In the genomic region with DNA sequence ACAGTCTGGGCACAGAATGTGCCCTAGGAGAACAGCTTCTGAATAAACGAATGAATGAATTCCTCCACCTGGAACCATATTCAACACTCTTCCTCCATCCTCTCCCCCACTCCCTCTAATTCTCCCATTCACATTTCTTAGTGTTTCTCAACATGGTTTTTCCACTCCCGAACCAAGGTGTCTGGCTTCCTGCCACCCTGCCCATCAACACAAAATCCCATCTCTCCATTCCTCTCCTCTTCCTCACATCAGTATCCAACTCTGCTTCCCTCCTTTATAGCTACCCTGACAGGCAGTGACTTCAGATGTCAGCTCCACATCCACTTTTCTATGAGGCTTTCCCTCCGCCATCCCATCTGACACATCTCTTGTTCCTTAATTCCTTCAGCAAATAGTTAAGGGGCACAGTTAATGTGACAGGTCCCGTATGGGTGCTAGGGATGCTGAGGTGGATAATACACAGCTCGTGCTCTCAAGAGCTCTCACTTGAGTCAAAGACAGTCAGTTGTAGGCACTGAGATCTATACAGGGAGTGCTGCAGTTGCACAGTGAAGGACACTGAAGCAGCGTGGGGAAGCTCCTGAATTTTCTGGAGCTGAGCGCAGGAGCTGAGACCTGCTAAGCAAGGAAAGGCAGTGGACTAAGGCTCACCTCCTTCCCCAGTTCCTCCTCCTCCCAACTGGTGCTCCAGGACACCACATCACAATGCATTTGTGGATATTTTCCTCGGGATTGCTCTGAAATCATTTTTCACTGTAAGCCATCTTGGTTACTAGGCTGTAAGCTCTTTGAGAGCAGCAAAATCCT, we compare ENCODE assay signal across 8 cellular contexts. TPM values are rescaled to one million over a fixed set of nuclear protein-coding genes. Genes with fewer than 3 reads are reported as not detected.
A peak's percentile ranks its signal among the peaks of the same experiment; 100 is the strongest.
DNase-seq lines count a peak whose midpoint lies in the region; ATAC-seq and TF ChIP-seq lines count a peak whose summit lies in the region.
"Had no signal": no experiment of that assay in that cellular context is flagged by ENCODE, and none has a peak within 500 bp of the region (broad histone marks: within the 10 kb centered on the region; RNA-seq: fewer than 3 reads in every experiment).

No MANE protein-coding gene starts in this region.

- H3K27me3 ChIP-seq in AG04450 (ENCODE audit: control insufficient read depth, insufficient read depth, low read length) (no peaks in the 10 kb centered on the region), WERI-Rb-1 (ENCODE audit: insufficient read depth, low read depth, severe bottlenecking) (no peaks in the 10 kb centered on the region), lung (ENCODE audit: control insufficient read depth, insufficient read depth) (no peaks in the 10 kb centered on the region)

- H3K4me1 ChIP-seq in lung (ENCODE audit: control insufficient read depth in 2 of 2, insufficient read depth in 2 of 2, low read length in 2 of 2) = peaks cover 29 to 31% of the 10 kb centered on the region in 2 donors

- TF ChIP-seq CTCF in AG04450 (IDR thresholded peaks at IDR 0.05; ENCODE audit: low read depth, low read length) (no peak), WERI-Rb-1 (IDR thresholded peaks at IDR 0.05; ENCODE audit: low read depth, low read length) (no peak), lung (IDR thresholded peaks at IDR 0.05; ENCODE audit: control extremely low read depth, extremely low read depth) (no peak)

- H3K27ac ChIP-seq in AG04450 (ENCODE audit: low read depth, low read length) (peak overlapping the region; percentile 12), WERI-Rb-1 (peak overlapping the region; percentile 79), lung (ENCODE audit: low read depth in 1 of 2, low read length in 1 of 2) (peak overlapping the region in 1 of 2 donors; percentile 99)

- H3K9me3 ChIP-seq in AG04450 (ENCODE audit: control insufficient read depth, insufficient read depth, low read length) (peaks cover 5% of the 10 kb centered on the region; the same call in 1 of the 2 replicates), WERI-Rb-1 (ENCODE audit: severe bottlenecking) (no peaks in the 10 kb centered on the region), lung (ENCODE audit: control insufficient read depth in 2 of 2, insufficient read depth in 1 of 2, low read length in 1 of 2) (no peaks in the 10 kb centered on the region)

- DNase-seq in AG04450 (ENCODE audit: low read depth, low spot score) = no peak
- no peak for DNase-seq in WERI-Rb-1
- DNase-seq in lung (ENCODE audit: low spot score) = no peak
- no peak for DNase-seq in effector CD4-positive, alpha-beta T cell
- no peak for DNase-seq in NCI-H1092 treated with DMSO at 0.1 percent for 48 hours (lab: John Stamatoyannopoulos, UW)
- DNase-seq: activated CD8-positive, alpha-beta memory T cell treated with anti-CD3 and anti-CD28 coated beads, Interleukin-2, amount 50 U/mL, for 48 hours had no signal

- H3K4me3 ChIP-seq in AG04450 (ENCODE audit: low read depth, low read length) (peak overlapping the region; percentile 100), WERI-Rb-1 (ENCODE audit: low read depth, low read length) (no peak overlapping the region), lung (peak overlapping the region; percentile 98)

- CTCF ChIA-PET in AG04450 (lab: Charles Lee) = interaction anchor here (1.0 to 1.1 kb wide), 4 partner anchors 35 to 351 kb away, joined by 3 to 5 read pairs (median 4); no protein-coding TSS in a partner anchor

- POLR2A ChIA-PET in AG04450 (lab: Yijun Ruan, JAX) = interaction anchor here (0.7 to 1.8 kb wide), 7 partner anchors 34 to 200 kb away, joined by 3 to 14 read pairs (median 4); partner anchors contain the start of genes LTBR and VAMP1

- WGBS in lung, 2 donors = 11 to 21% methylated on average over 8 of the region's 8 CpGs

- H3K36me3 ChIP-seq in WERI-Rb-1 (no peaks in the 10 kb centered on the region), lung (ENCODE audit: control insufficient read depth in 2 of 2, insufficient read depth in 2 of 2, low read length in 2 of 2) (peaks cover 2 to 4% of the 10 kb centered on the region in 2 donors)

- ATAC-seq in lung (ENCODE audit: insufficient read depth, low FRiP score) = no peak
- ATAC-seq in HG03095 (IDR thresholded peaks at IDR 0.05; ENCODE audit: unreplicated experiment) = no peak

RNA-seq across cellular contexts. Expression of gene TNFRSF1A, which starts 2.7 kb away (rescaled TPM):
- polyA plus RNA-seq in AG04450 (2011; rRNA removed) (231 and 255 TPM in 2 replicates), lung (100 to 1,000 TPM in 1 of 2 donors, 10 to 100 TPM in 1; 81.6 to 182 TPM)
- 222 and 237 TPM in 2 replicates for polyA minus RNA-seq in AG04450 (2011; rRNA and poly(A)+ RNA removed)
- 100 to 1,000 TPM; 175 to 184 TPM for total RNA-seq in lung

RNA-seq across cellular contexts. Expression of gene PLEKHG6, which starts 28.7 kb away (rescaled TPM):
- polyA plus RNA-seq in AG04450 (2011; rRNA removed) (0.06 and 0.15 TPM in 2 replicates), lung (1 to 10 TPM in 1 of 2 donors, under 1 TPM in 1; 0.74 to 2.9 TPM)
- 0.26 and 0.51 TPM in 2 replicates for polyA minus RNA-seq in AG04450 (2011; rRNA and poly(A)+ RNA removed)
- 1 to 10 TPM; 1.6 to 2.9 TPM for total RNA-seq in lung
- total RNA-seq: HFFc6 had no signal

RNA-seq across cellular contexts. Expression of gene SCNN1A, which starts 36.2 kb away (rescaled TPM):
- polyA plus RNA-seq in AG04450 (2011; rRNA removed) (0.25 and 0.26 TPM in 2 replicates), lung (100 to 1,000 TPM in 1 of 2 donors, 10 to 100 TPM in 1; 86.6 to 129 TPM)
- polyA minus RNA-seq in AG04450 (2011; rRNA and poly(A)+ RNA removed) = 0.14 and 0.39 TPM in 2 replicates
- total RNA-seq in lung = 100 to 1,000 TPM; 122 to 312 TPM

RNA-seq across cellular contexts. Expression of gene LTBR, which starts 44.8 kb away (rescaled TPM):
- polyA plus RNA-seq in AG04450 (2011; rRNA removed) (32.1 and 38.8 TPM in 2 replicates), lung (100 to 1,000 TPM; 111 to 134 TPM)
- 23.5 and 26.6 TPM in 2 replicates for polyA minus RNA-seq in AG04450 (2011; rRNA and poly(A)+ RNA removed)
- 100 to 1,000 TPM in 1 of 2 donors, 10 to 100 TPM in 1; 52.6 to 134 TPM for total RNA-seq in lung

Comparison
In these comparisons a context has a peak if more than half of its experiments do, and no peak if none do; other contexts are left out.
1. RNA of gene SCNN1A, which starts 36.2 kb away (polyA plus RNA-seq): 86.6 to 129 TPM in lung; 0.25 to 0.26 TPM in AG04450; every median in the first group is over 10 times any median in the second.